Comparison of ENCODE assay signal across 16 cellular contexts in the genomic region with DNA sequence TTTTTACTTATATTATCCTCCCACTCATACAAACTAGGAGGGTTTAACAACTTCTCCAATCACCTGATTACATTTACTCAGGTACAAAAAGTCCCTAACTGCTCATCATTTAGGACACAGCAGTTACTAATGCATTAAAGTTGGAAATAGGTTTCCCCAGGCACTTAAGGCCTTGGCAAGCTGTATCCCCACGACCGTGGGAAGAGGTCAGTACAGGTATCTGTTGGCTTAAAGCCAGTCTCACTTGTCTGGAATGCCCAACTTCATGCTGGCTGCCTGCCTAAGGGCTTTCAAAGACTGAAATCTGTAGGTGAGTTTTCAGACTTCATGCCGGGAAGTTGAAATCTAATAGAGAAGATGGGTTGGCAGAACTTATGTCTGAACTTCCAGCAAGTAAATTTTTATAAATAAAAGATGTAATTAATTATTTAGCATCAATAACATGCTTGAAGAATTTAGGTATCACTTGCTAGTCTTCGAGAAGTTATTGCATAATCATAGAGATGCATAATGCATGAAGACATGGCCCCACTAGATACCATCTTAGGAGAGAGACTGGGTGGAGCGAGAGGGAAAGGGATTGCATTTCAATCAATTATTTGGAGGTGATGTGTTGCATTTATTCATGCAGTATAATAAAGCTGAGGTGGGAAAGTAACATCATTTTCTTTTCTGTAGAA. TPM values are rescaled to one million over a fixed set of nuclear protein-coding genes. Genes with fewer than 3 reads are reported as not detected.
DNase-seq lines count a peak whose midpoint lies in the region; ATAC-seq, FAIRE-seq and TF ChIP-seq lines count a peak whose summit lies in the region.
"Had no signal": no experiment of that assay in that cellular context is flagged by ENCODE, and none has a peak within 500 bp of the region (broad histone marks: within the 10 kb centered on the region; RNA-seq: fewer than 3 reads in every experiment).

No MANE protein-coding gene starts in this region.

- H3K4me1 ChIP-seq in astrocyte (ENCODE audit: insufficient read depth, low read length) = peaks cover 39% of the 10 kb centered on the region
- no peaks in the 10 kb centered on the region for H3K4me1 ChIP-seq in prostate gland (replicated peaks)

- no peak for ATAC-seq in HG02973 (IDR thresholded peaks at IDR 0.05; ENCODE audit: unreplicated experiment)
- ATAC-seq in GM18520 (IDR thresholded peaks at IDR 0.05; ENCODE audit: unreplicated experiment) = no peak
- ATAC-seq: T-helper 17 cell had no signal

- peak overlapping the region; percentile 92 for H3K27ac Mint-ChIP-seq in astrocyte (ENCODE audit: unreplicated experiment)
- H3K27ac Mint-ChIP-seq: activated B cell treated with CpG ODN at 0.5 μM for 24 hours, nephron progenitor cell, T-helper 17 cell had no signal

- H3K4me2 ChIP-seq in astrocyte (ENCODE audit: low read length) = peak overlapping the region; percentile 77

- no peak for TF ChIP-seq POLR2A in prostate gland (IDR thresholded peaks at IDR 0.05)

- H4K20me1 ChIP-seq in astrocyte (ENCODE audit: insufficient read depth, low read length) = no peaks in the 10 kb centered on the region

- H3K4me3 Mint-ChIP-seq in astrocyte (ENCODE audit: unreplicated experiment) = peak overlapping the region; percentile 36
- H3K4me3 Mint-ChIP-seq: activated B cell treated with CpG ODN at 0.5 μM for 24 hours, brain, nephron progenitor cell, T-helper 17 cell had no signal

- TF ChIP-seq RAD21 in Ishikawa (IDR thresholded peaks at IDR 0.05; ENCODE audit: low read depth) = peak; percentile 11; the same call in 1 of the 2 replicates

- peaks cover 10% of the 10 kb centered on the region for H3K36me3 Mint-ChIP-seq in astrocyte (ENCODE audit: low read depth, unreplicated experiment)

- peak overlapping the region; percentile 74 for H3K9ac ChIP-seq in astrocyte (ENCODE audit: low read length)

- FAIRE-seq in astrocyte (lab: Jason Lieb, UNC) = no peak

- H3K27me3 Mint-ChIP-seq in astrocyte (ENCODE audit: low read depth, unreplicated experiment) = no peaks in the 10 kb centered on the region

- WGBS in prostate gland = 55% methylated on average over 5 of the region's 5 CpGs

- no peak overlapping the region for H2AFZ ChIP-seq in astrocyte (ENCODE audit: low read depth, low read length)

- H3K79me2 ChIP-seq in astrocyte (ENCODE audit: insufficient read depth, low read length) = peaks cover 7% of the 10 kb centered on the region

- DNase-seq in astrocyte (ENCODE audit: low read depth) (no peak), iris pigment epithelial cell (ENCODE audit: low read depth) (peak; percentile 28), prostate gland (ENCODE audit: low spot score) (peak; percentile 15), NCI-H446 (lab: John Stamatoyannopoulos, UW) (no peak), foreskin melanocyte (no peak)
- DNase-seq: activated B cell treated with CpG ODN at 0.5 μM for 24 hours; activated naive CD4-positive, alpha-beta T cell treated with Interleukin-2 at 50 U/mL for 16 hours; hypothalamus; NCI-H2029; NCI-H748 treated with DMSO at 0.1 percent for 48 hours; nephron progenitor cell; T-helper 17 cell had no signal

- H3K9me3 Mint-ChIP-seq in astrocyte (ENCODE audit: unreplicated experiment) = no peaks in the 10 kb centered on the region
- H3K9me3 Mint-ChIP-seq: activated B cell treated with CpG ODN at 0.5 μM for 24 hours, brain, nephron progenitor cell had no signal

- H3K36me3 ChIP-seq in astrocyte (ENCODE audit: insufficient read depth, low read length) (no peaks in the 10 kb centered on the region), prostate gland (no peaks in the 10 kb centered on the region)

- H3K27ac ChIP-seq in astrocyte (ENCODE audit: low read depth, low read length) (peak overlapping the region; percentile 91), prostate gland (no peak overlapping the region)

- no peak for TF ChIP-seq CTCF in astrocyte (IDR thresholded peaks at IDR 0.05; ENCODE audit: insufficient read depth, low read depth, low read length)
- TF ChIP-seq CTCF in prostate gland (IDR thresholded peaks at IDR 0.05) = no peak

- H3K27me3 ChIP-seq in astrocyte (ENCODE audit: insufficient read depth, low read length) (no peaks in the 10 kb centered on the region), prostate gland (replicated peaks; ENCODE audit: insufficient read depth) (no peaks in the 10 kb centered on the region)

- H3K4me1 Mint-ChIP-seq in astrocyte (ENCODE audit: low read depth, unreplicated experiment) = peaks cover 63% of the 10 kb centered on the region
- H3K4me1 Mint-ChIP-seq: activated B cell treated with CpG ODN at 0.5 μM for 24 hours had no signal

- TF ChIP-seq EP300 in Ishikawa (IDR thresholded peaks at IDR 0.05; ENCODE audit: borderline replicate concordance) = peak; percentile 91

- no peak overlapping the region for H3K4me3 ChIP-seq in astrocyte (ENCODE audit: insufficient read depth, low read depth, low read length)
- no peak overlapping the region for H3K4me3 ChIP-seq in prostate gland

- intact Hi-C loops in prostate gland (cut with DNase I) = no loop called here

- H3K9me3 ChIP-seq in astrocyte (ENCODE audit: insufficient read depth, low read depth, low read length) (no peaks in the 10 kb centered on the region), prostate gland (no peaks in the 10 kb centered on the region)

TF ChIP-seq in Ishikawa, 13 proteins besides CTCF, POLR2A, EP300 and RAD21:
- TF ChIP-seq EGR1 (IDR thresholded peaks at IDR 0.05) (no peak), ZBTB7A (IDR thresholded peaks at IDR 0.05; ENCODE audit: low read depth) (no peak), TEAD4 (IDR thresholded peaks at IDR 0.05) (peak; percentile 88), TAF1 (IDR thresholded peaks at IDR 0.05; ENCODE audit: low read depth) (no peak), CREB1 (IDR thresholded peaks at IDR 0.05; ENCODE audit: low read depth) (no peak), FOXM1 (IDR thresholded peaks at IDR 0.05; ENCODE audit: borderline replicate concordance, low read depth) (peak; percentile 80), USF1 (IDR thresholded peaks at IDR 0.05) (no peak), YY1 (IDR thresholded peaks at IDR 0.05; ENCODE audit: low read depth) (0 out of 2 replicates have a peak, but pooled peaks have one; percentile 21), CEBPB (IDR thresholded peaks at IDR 0.05) (peak; percentile 92), REST (IDR thresholded peaks at IDR 0.05; ENCODE audit: low read depth) (no peak), TCF12 (IDR thresholded peaks at IDR 0.05; ENCODE audit: low read depth) (peak; percentile 95), NFIC (IDR thresholded peaks at IDR 0.05) (peak; percentile 98)
- TF ChIP-seq, protein P1, sequence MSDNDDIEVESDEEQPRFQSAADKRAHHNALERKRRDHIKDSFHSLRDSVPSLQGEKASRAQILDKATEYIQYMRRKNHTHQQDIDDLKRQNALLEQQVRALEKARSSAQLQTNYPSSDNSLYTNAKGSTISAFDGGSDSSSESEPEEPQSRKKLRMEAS (IDR thresholded peaks at IDR 0.05) = 0 out of 2 replicates have a peak, but pooled peaks have one; percentile 29

RNA-seq across cellular contexts. Expression of gene SCD5, which starts 54.2 kb away (rescaled TPM):
- total RNA-seq in astrocyte = 61.7 and 63.1 TPM in 2 replicates
- total RNA-seq in prostate gland = 100 to 1,000 TPM in 1 of 2 donors, 10 to 100 TPM in 1; 24.0 to 122 TPM
- total RNA-seq: activated B cell treated with CpG ODN at 0.5 μM for 24 hours had no signal

Comparison
In these comparisons a context has a peak if more than half of its experiments do, and no peak if none do; other contexts are left out.
1. DNase-seq: peak in iris pigment epithelial cell (single experiment) and prostate gland (single experiment); none in astrocyte (single experiment), NCI-H446 (0 of 2) and foreskin melanocyte (single experiment).